23 cellular contexts compared by ENCODE assay signal in genomic region chrX:43870011-43870410, GRCh38. TPM values are rescaled to one million over a fixed set of nuclear protein-coding genes. Genes with fewer than 3 reads are reported as not detected.
"Had no signal": no experiment of that assay in that cellular context is flagged by ENCODE, and none has a peak within 500 bp of the region (broad histone marks: within the 10 kb centered on the region; RNA-seq: fewer than 3 reads in every experiment).

No MANE protein-coding gene starts in this region.

- H3K9me3 ChIP-seq: mucosa of descending colon, sigmoid colon, stomach, thyroid gland had no signal

- H3K9ac ChIP-seq: parathyroid adenoma had no signal

- FAIRE-seq: colon, keratinocyte had no signal

- H3K4me1 ChIP-seq: parathyroid adenoma, sigmoid colon, stomach, thyroid gland had no signal

- DNase-seq: cerebellar nuclear complex; dorsolateral prefrontal cortex; effector CD4-positive, alpha-beta T cell; foreskin melanocyte; glutamatergic neuron; mucosa of descending colon; naive B cell; sigmoid colon; stimulated activated CD4-positive, alpha-beta T cell treated with anti-CD3 and anti-CD28 coated beads, Interleukin-2, amount 100 ng/mL, for 24 hours; stimulated activated CD4-positive, alpha-beta T cell treated with anti-CD3 and anti-CD28 coated beads, Interleukin-4, amount 100 ng/mL, for 24 hours; stimulated activated naive CD4-positive, alpha-beta T cell treated with Interleukin-2 at 50 U/mL for 16 hours; stomach; thyroid gland; trophoblast cell had no signal

- H3K36me3 ChIP-seq: sigmoid colon, stomach, thyroid gland had no signal

- H2AFZ ChIP-seq: parathyroid adenoma had no signal

- H3K27ac ChIP-seq: epithelial cell of prostate, parathyroid adenoma, stomach, thyroid gland had no signal

- ATAC-seq: esophagus mucosa; left lobe of liver; mucosa of descending colon; natural killer cell treated with Interleukin-12 subunit alpha and Interleukin-12 subunit beta and Interleukin-15 and Interleukin-18, amount 100 ng/mL, for 72 hours; stimulated activated effector memory CD8-positive, alpha-beta T cell treated with anti-CD3 and anti-CD28 coated beads, Interleukin-12 subunit alpha, Interleukin-12 subunit beta, amount 100 ng/mL, for 72 hours had no signal

- H3K79me2 ChIP-seq: parathyroid adenoma had no signal

- H3K4me3 ChIP-seq: lung, mucosa of descending colon, sigmoid colon, stomach, thyroid gland had no signal

- H3K27me3 ChIP-seq: sigmoid colon, thyroid gland had no signal

RNA-seq across cellular contexts. Expression of gene MAOB, which starts 12.2 kb away (rescaled TPM):
- total RNA-seq: natural killer cell treated with Interleukin-12 subunit alpha and Interleukin-12 subunit beta and Interleukin-15 and Interleukin-18, amount 100 ng/mL, for 72 hours had no signal
